ENCODE assay signal across 15 cellular contexts in the genomic region with DNA sequence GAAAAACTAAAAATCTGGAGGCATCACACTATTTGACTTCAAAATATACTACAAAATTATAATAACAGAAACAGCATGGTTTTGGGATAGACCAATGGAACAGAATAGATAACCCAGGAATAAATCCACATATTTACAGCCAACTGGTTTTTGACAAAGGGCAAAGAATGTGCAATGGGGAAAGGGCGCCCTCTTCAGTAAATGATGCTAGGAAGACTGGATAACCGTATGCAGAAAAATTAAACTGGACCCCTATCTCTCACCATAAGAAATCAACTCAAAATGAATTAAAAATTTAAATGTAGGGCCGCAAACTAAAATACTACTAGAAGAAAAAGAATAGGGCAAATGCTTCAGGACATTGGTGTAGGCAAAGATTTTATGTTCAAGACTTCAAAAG.
DNase-seq lines count a peak whose midpoint lies in the region; ATAC-seq, FAIRE-seq and TF ChIP-seq lines count a peak whose summit lies in the region.
"Had no signal": no experiment of that assay in that cellular context is flagged by ENCODE, and none has a peak within 500 bp of the region (broad histone marks: within the 10 kb centered on the region; RNA-seq: fewer than 3 reads in every experiment).

No MANE protein-coding gene starts in this region.

- no peak overlapping the region for H2BK5ac ChIP-seq in H9 (ENCODE audit: insufficient read length, low read length)

- WGBS in H9 (ENCODE audit: extremely low coverage, insufficient read length, low lambda C conversion rate): no CpG with 5 or more reads among the region's 3 CpGs
- WGBS in endodermal cell (ENCODE audit: insufficient coverage in 1 of 2, insufficient read length in 1 of 2), 2 experiments: 43% methylated on average over 1 of the region's 3 CpGs; no CpG with 5 or more reads in 1 of the 2 experiments

- no peak for ATAC-seq in effector memory CD8-positive, alpha-beta T cell (replicated peaks)
- ATAC-seq: CD8-positive, alpha-beta T cell; left cardiac atrium had no signal

- no peaks in the 10 kb centered on the region for H3K23me2 ChIP-seq in H9 (ENCODE audit: insufficient read length, low read depth, low read length, poor library complexity, severe bottlenecking)

- no peak overlapping the region for H2AFZ ChIP-seq in H9 (ENCODE audit: low read length)

- no peak overlapping the region for H4K8ac ChIP-seq in H9 (replicated peaks; ENCODE audit: insufficient read length, low read depth, low read length)

- H4K5ac ChIP-seq in H9 (ENCODE audit: insufficient read length, low read depth, low read length): no peak overlapping the region

- no peak overlapping the region for H3K27ac Mint-ChIP-seq in H9
- no peak overlapping the region for H3K27ac Mint-ChIP-seq in endodermal cell
- no peak overlapping the region for H3K27ac Mint-ChIP-seq in immature natural killer cell
- H3K27ac Mint-ChIP-seq in effector memory CD8-positive, alpha-beta T cell: no peak overlapping the region
- H3K27ac Mint-ChIP-seq: CD8-positive, alpha-beta T cell had no signal

- H3K4me3 ChIP-seq in endodermal cell (ENCODE audit: low read length): no peak overlapping the region
- H3K4me3 ChIP-seq: SJSA1 had no signal

- H3K9me3 Mint-ChIP-seq in H9 (no peaks in the 10 kb centered on the region), endodermal cell (no peaks in the 10 kb centered on the region), immature natural killer cell (peaks cover 0 to 19% (median 2%) of the 10 kb centered on the region in 6 donors)
- H3K9me3 Mint-ChIP-seq in effector memory CD8-positive, alpha-beta T cell: peaks cover 0 to 3% of the 10 kb centered on the region in 2 donors

- no peaks in the 10 kb centered on the region for H3K36me3 Mint-ChIP-seq in H9 (ENCODE audit: insufficient read depth in 1 of 3, low read depth in 3 of 3)
- no peaks in the 10 kb centered on the region for H3K36me3 Mint-ChIP-seq in endodermal cell (ENCODE audit: low read depth)
- H3K36me3 Mint-ChIP-seq in immature natural killer cell: no peaks in the 10 kb centered on the region
- peaks cover 2% of the 10 kb centered on the region for H3K36me3 Mint-ChIP-seq in effector memory CD8-positive, alpha-beta T cell (ENCODE audit: insufficient read depth)
- H3K36me3 Mint-ChIP-seq: CD8-positive, alpha-beta T cell had no signal

- H3K27me3 ChIP-seq in H9 (ENCODE audit: insufficient read depth, low read length) (no peaks in the 10 kb centered on the region), endodermal cell (ENCODE audit: control insufficient read depth, insufficient read depth, low read length, poor library complexity, severe bottlenecking) (no peaks in the 10 kb centered on the region)
- H3K27me3 ChIP-seq: SJSA1 had no signal

- no peak overlapping the region for H4K91ac ChIP-seq in H9 (ENCODE audit: insufficient read length, low read depth, low read length)

- H2BK15ac ChIP-seq in H9 (ENCODE audit: low read depth, low read length): no peak overlapping the region

- H3K36me3 ChIP-seq in endodermal cell (ENCODE audit: control insufficient read depth, insufficient read depth, low read length): no peaks in the 10 kb centered on the region
- H3K36me3 ChIP-seq: SJSA1 had no signal

- no peak overlapping the region for H3K27ac ChIP-seq in H9 (ENCODE audit: insufficient read length, low read depth, low read length)
- H3K27ac ChIP-seq in endodermal cell (ENCODE audit: low read depth, low read length): no peak overlapping the region
- H3K27ac ChIP-seq: SJSA1 had no signal

- H3K4me1 Mint-ChIP-seq in H9 (peaks cover 9 to 11% of the 10 kb centered on the region in 2 experiments), endodermal cell (peaks cover 12% of the 10 kb centered on the region), immature natural killer cell (no peaks in the 10 kb centered on the region)
- peaks cover 0 to 2% of the 10 kb centered on the region in 2 donors for H3K4me1 Mint-ChIP-seq in effector memory CD8-positive, alpha-beta T cell (ENCODE audit: low read depth in 2 of 2)

- no peak overlapping the region for H3K4me2 ChIP-seq in H9 (ENCODE audit: insufficient read depth, insufficient read length, low read length)

- H3K4me1 ChIP-seq in H9 (ENCODE audit: insufficient read depth, low read length) (no peaks in the 10 kb centered on the region), endodermal cell (ENCODE audit: control insufficient read depth, insufficient read depth, low read length) (no peaks in the 10 kb centered on the region)
- H3K4me1 ChIP-seq: SJSA1 had no signal

- FAIRE-seq in frontal cortex (lab: Jason Lieb, UNC): no peak

- H3K14ac ChIP-seq in H9 (ENCODE audit: insufficient read depth, low read length): no peak overlapping the region

- H3K56ac ChIP-seq in H9 (ENCODE audit: insufficient read length, low read depth, low read length): no peak overlapping the region

- H2AK5ac ChIP-seq in H9 (ENCODE audit: insufficient read length, low read length): no peak overlapping the region

- no peak overlapping the region for H2BK20ac ChIP-seq in H9 (ENCODE audit: low read depth, low read length, poor library complexity, severe bottlenecking)

- no peak overlapping the region for H3K4ac ChIP-seq in H9 (ENCODE audit: low read depth, low read length)

- H3K9me3 ChIP-seq in H9 (ENCODE audit: control insufficient read depth, low read depth, low read length): no peaks in the 10 kb centered on the region
- H3K9me3 ChIP-seq in endodermal cell (ENCODE audit: control insufficient read depth, low read length): no peaks in the 10 kb centered on the region
- H3K9me3 ChIP-seq: SJSA1 had no signal

- H4K20me1 ChIP-seq in H9 (ENCODE audit: control insufficient read depth, insufficient read depth, insufficient read length): no peaks in the 10 kb centered on the region

- no peaks in the 10 kb centered on the region for H3K27me3 Mint-ChIP-seq in H9 (ENCODE audit: low read depth)
- no peaks in the 10 kb centered on the region for H3K27me3 Mint-ChIP-seq in endodermal cell (ENCODE audit: insufficient read depth)
- H3K27me3 Mint-ChIP-seq in immature natural killer cell (ENCODE audit: low read depth in 3 of 3): peaks cover 0 to 8% (median 0%) of the 10 kb centered on the region in 3 donors
- H3K27me3 Mint-ChIP-seq in effector memory CD8-positive, alpha-beta T cell: no peaks in the 10 kb centered on the region

- TF ChIP-seq CTCF in H9 (conservative IDR thresholded peaks at IDR 0.05): peak; percentile 78
- TF ChIP-seq CTCF in endodermal cell (conservative IDR thresholded peaks at IDR 0.05): peak; percentile 84

- H3K23ac ChIP-seq in H9 (ENCODE audit: insufficient read length, low read depth, low read length): no peak overlapping the region

- H2BK12ac ChIP-seq in H9 (ENCODE audit: insufficient read length, low read depth, low read length): no peak overlapping the region

- H3K4me3 Mint-ChIP-seq in H9: no peak overlapping the region
- H3K4me3 Mint-ChIP-seq in endodermal cell: no peak overlapping the region
- no peak overlapping the region for H3K4me3 Mint-ChIP-seq in immature natural killer cell
- H3K4me3 Mint-ChIP-seq in effector memory CD8-positive, alpha-beta T cell: no peak overlapping the region
- H3K4me3 Mint-ChIP-seq: CD8-positive, alpha-beta T cell had no signal

- peak; percentile 67 for DNase-seq in COLO668 (lab: John Stamatoyannopoulos, UW; ENCODE audit: unreplicated experiment)
- DNase-seq in H9: no peak
- peak; percentile 55 for DNase-seq in NCI-H69 (lab: John Stamatoyannopoulos, UW)
- peak; percentile 64 for DNase-seq in endodermal cell
- DNase-seq in immature natural killer cell: no peak
- no peak for DNase-seq in effector memory CD8-positive, alpha-beta T cell
- DNase-seq in NCI-H2227 treated with DMSO at 0.1 percent for 48 hours (lab: John Stamatoyannopoulos, UW): no peak
- DNase-seq in frontal cortex (ENCODE audit: low spot score in 2 of 2): no peak
- DNase-seq: activated CD4-positive, alpha-beta T cell treated with anti-CD3 and anti-CD28 coated beads for 1 hour; activated gamma-delta T cell treated with Interleukin-2 at 50 U/mL for 16 hours; CD8-positive, alpha-beta T cell; foreskin fibroblast; left cardiac atrium; NCI-H2029 had no signal

- no peak overlapping the region for H3K9ac ChIP-seq in H9 (ENCODE audit: extremely low read depth, insufficient read length, low read length)
- H3K9ac ChIP-seq in endodermal cell (ENCODE audit: extremely low read depth, low read length, poor library complexity, severe bottlenecking): no peak overlapping the region

- no peaks in the 10 kb centered on the region for H3K79me1 ChIP-seq in H9 (ENCODE audit: insufficient read depth, low read depth, low read length, poor library complexity, severe bottlenecking)

- no peak overlapping the region for H2BK120ac ChIP-seq in H9 (ENCODE audit: low read depth, low read length, poor library complexity, severe bottlenecking)

- no peaks in the 10 kb centered on the region for H3K79me2 ChIP-seq in H9 (ENCODE audit: insufficient read depth, low read length)

- no peak overlapping the region for H3K18ac ChIP-seq in H9 (ENCODE audit: insufficient read length, low read depth, low read length)

- H3T11ph ChIP-seq in H9 (ENCODE audit: low read length): no peak overlapping the region

Comparison
In these comparisons a context has a peak if more than half of its experiments do, and no peak if none do; other contexts are left out.
1. DNase-seq: peak in COLO668 (single experiment), NCI-H69 (single experiment) and endodermal cell (single experiment); none in H9 (single experiment), immature natural killer cell (0 of 3), effector memory CD8-positive, alpha-beta T cell (0 of 3), NCI-H2227 treated with DMSO at 0.1 percent for 48 hours (single experiment) and frontal cortex (0 of 2).